Comparison of ENCODE assay signal across 8 cellular contexts in the genomic region with DNA sequence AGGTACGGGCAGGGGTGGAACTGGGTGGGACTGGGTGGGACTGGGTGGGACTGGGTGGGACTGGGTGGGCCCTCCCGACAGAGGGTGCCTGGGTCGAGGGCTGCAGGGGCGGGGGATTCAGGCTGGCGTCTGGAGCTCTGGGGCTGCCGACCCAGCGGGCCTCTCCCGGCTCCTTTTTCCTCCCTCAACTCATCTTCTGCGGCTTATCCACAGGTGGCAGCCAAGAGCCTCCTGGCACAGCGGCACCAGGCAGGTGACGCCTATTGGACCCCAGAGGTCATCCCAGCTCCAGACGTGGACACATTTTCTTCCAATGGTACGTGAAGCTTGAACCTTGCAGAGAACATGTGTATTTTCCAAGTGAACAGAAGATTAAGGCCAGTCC. TPM values are rescaled to one million over a fixed set of nuclear protein-coding genes. Genes with fewer than 3 reads are reported as not detected.
DNase-seq lines count a peak whose midpoint lies in the region; ATAC-seq and TF ChIP-seq lines count a peak whose summit lies in the region.

No MANE protein-coding gene starts in this region.

- H3K9me3 Mint-ChIP-seq in activated CD8-positive, alpha-beta T cell treated with anti-CD3 and anti-CD28 coated beads, Interleukin-2, amount 10 ng/mL, durations not matched to agents 7 days and 5 days (ENCODE audit: insufficient read depth), result peaks cover 32% of the 10 kb centered on the region
- peaks cover 77% of the 10 kb centered on the region for H3K9me3 Mint-ChIP-seq in neural progenitor cell

- peak; percentile 29 for ATAC-seq in activated CD8-positive, alpha-beta T cell treated with anti-CD3 and anti-CD28 coated beads, Interleukin-2, amount 10 ng/mL, durations not matched to agents 7 days and 5 days
- no peak for ATAC-seq in GM18909 (IDR thresholded peaks at IDR 0.05; ENCODE audit: poor library complexity, unreplicated experiment)
- ATAC-seq in HG02798 (IDR thresholded peaks at IDR 0.05; ENCODE audit: poor library complexity, unreplicated experiment), result no peak
- no peak for ATAC-seq in GM21529 (IDR thresholded peaks at IDR 0.05; ENCODE audit: unreplicated experiment)

- H3K27me3 ChIP-seq in HL-60 (ENCODE audit: insufficient read depth, poor library complexity, severe bottlenecking) (no peaks in the 10 kb centered on the region), neural progenitor cell (no peaks in the 10 kb centered on the region)

- DNase-seq in HL-60 (ENCODE audit: low read depth in 1 of 2, low spot score in 1 of 2) (peak in 1 of 2 experiments; percentile 54), fibroblast of pulmonary artery (ENCODE audit: low read depth) (peak; percentile 37), neural progenitor cell (ENCODE audit: low spot score) (peak; percentile 65)
- DNase-seq in activated CD8-positive, alpha-beta T cell treated with anti-CD3 and anti-CD28 coated beads, Interleukin-2, amount 10 ng/mL, durations not matched to agents 7 days and 5 days, result peak; percentile 31

- H3K4me3 ChIP-seq in HL-60 (replicated peaks; ENCODE audit: insufficient read depth, low read length) (peak overlapping the region; percentile 92), fibroblast of pulmonary artery (replicated peaks; ENCODE audit: low read depth, low read length) (peak overlapping the region; percentile 86), neural progenitor cell (peak overlapping the region; percentile 81)

- H3K9me3 ChIP-seq in neural progenitor cell (ENCODE audit: low read depth), result peaks cover 3% of the 10 kb centered on the region

- peaks cover 30% of the 10 kb centered on the region for H3K4me1 Mint-ChIP-seq in activated CD8-positive, alpha-beta T cell treated with anti-CD3 and anti-CD28 coated beads, Interleukin-2, amount 10 ng/mL, durations not matched to agents 7 days and 5 days (ENCODE audit: low read depth)
- H3K4me1 Mint-ChIP-seq in neural progenitor cell, result peaks cover 12% of the 10 kb centered on the region

- H4K20me1 ChIP-seq in neural progenitor cell (ENCODE audit: low read depth), result peaks cover 6% of the 10 kb centered on the region

- peak overlapping the region; percentile 90 for H3K4me2 ChIP-seq in neural progenitor cell

- no peaks in the 10 kb centered on the region for H3K27me3 Mint-ChIP-seq in activated CD8-positive, alpha-beta T cell treated with anti-CD3 and anti-CD28 coated beads, Interleukin-2, amount 10 ng/mL, durations not matched to agents 7 days and 5 days (ENCODE audit: low read depth)
- peaks cover 14% of the 10 kb centered on the region for H3K27me3 Mint-ChIP-seq in neural progenitor cell (ENCODE audit: insufficient read depth, low read depth)

- POLR2A ChIA-PET in activated CD8-positive, alpha-beta T cell treated with anti-CD3 and anti-CD28 coated beads, Interleukin-2, amount 10 ng/mL, durations not matched to agents 7 days and 5 days (lab: Charles Lee), result no interaction called here

- H3K27ac ChIP-seq in C4-2B (peak overlapping the region; percentile 89), HL-60 (replicated peaks) (peak overlapping the region; percentile 95), neural progenitor cell (peak overlapping the region; percentile 81)

- H2AFZ ChIP-seq in neural progenitor cell (replicated peaks), result no peak overlapping the region

- TF ChIP-seq CTCF in C4-2B (conservative IDR thresholded peaks at IDR 0.05) (no peak; the same call in 1 of the 2 replicates), HL-60 (IDR thresholded peaks at IDR 0.05; ENCODE audit: insufficient read depth, low read length) (peak; percentile 24), fibroblast of pulmonary artery (IDR thresholded peaks at IDR 0.05; ENCODE audit: low read length, missing control alignments) (peak; percentile 40), neural progenitor cell (IDR thresholded peaks at IDR 0.05) (peak; percentile 30)

- peaks cover 61% of the 10 kb centered on the region for H3K36me3 Mint-ChIP-seq in activated CD8-positive, alpha-beta T cell treated with anti-CD3 and anti-CD28 coated beads, Interleukin-2, amount 10 ng/mL, durations not matched to agents 7 days and 5 days (ENCODE audit: low read depth)
- H3K36me3 Mint-ChIP-seq in neural progenitor cell, result peaks cover 51% of the 10 kb centered on the region

- peak overlapping the region; percentile 63 for H3K9ac ChIP-seq in neural progenitor cell

- peaks cover 64% of the 10 kb centered on the region for H3K79me2 ChIP-seq in neural progenitor cell (ENCODE audit: low read depth)

- peaks cover 23% of the 10 kb centered on the region for H3K36me3 ChIP-seq in neural progenitor cell

- H3K27ac Mint-ChIP-seq in activated CD8-positive, alpha-beta T cell treated with anti-CD3 and anti-CD28 coated beads, Interleukin-2, amount 10 ng/mL, durations not matched to agents 7 days and 5 days, result peak overlapping the region; percentile 94
- H3K27ac Mint-ChIP-seq in neural progenitor cell, result no peak overlapping the region

- peaks cover 21% of the 10 kb centered on the region for H3F3A ChIP-seq in neural progenitor cell (ENCODE audit: low read depth)

- peak overlapping the region; percentile 95 for H3K4me3 Mint-ChIP-seq in activated CD8-positive, alpha-beta T cell treated with anti-CD3 and anti-CD28 coated beads, Interleukin-2, amount 10 ng/mL, durations not matched to agents 7 days and 5 days
- peak overlapping the region; percentile 87 for H3K4me3 Mint-ChIP-seq in neural progenitor cell

- peaks cover 13% of the 10 kb centered on the region for H3K4me1 ChIP-seq in neural progenitor cell

- CTCF ChIA-PET in activated CD8-positive, alpha-beta T cell treated with anti-CD3 and anti-CD28 coated beads, Interleukin-2, amount 10 ng/mL, durations not matched to agents 7 days and 5 days (lab: Charles Lee), result interaction anchor here (1.7 to 2.3 kb wide), 2 partner anchors 49 to 97 kb away, joined by 3 to 6 read pairs; partner anchors contain the start of genes ZNF8 and ZSCAN22

RNA-seq across cellular contexts. Expression of gene ZNF544, which starts 0.5 kb away (rescaled TPM):
- total RNA-seq in activated CD8-positive, alpha-beta T cell treated with anti-CD3 and anti-CD28 coated beads, Interleukin-2, amount 10 ng/mL, durations not matched to agents 7 days and 5 days, result 10 to 100 TPM; 48.1 to 56.2 TPM
- 86.0 and 104 TPM in 2 replicates for total RNA-seq in neural progenitor cell (ENCODE audit: low replicate concordance)

RNA-seq across cellular contexts. Expression of gene ZNF274, which starts 46.4 kb away (rescaled TPM):
- 10 to 100 TPM; 31.9 to 32.8 TPM for total RNA-seq in activated CD8-positive, alpha-beta T cell treated with anti-CD3 and anti-CD28 coated beads, Interleukin-2, amount 10 ng/mL, durations not matched to agents 7 days and 5 days
- 39.3 and 43.0 TPM in 2 replicates for total RNA-seq in neural progenitor cell (ENCODE audit: low replicate concordance)

RNA-seq across cellular contexts. Expression of gene ZNF8, which starts 49.5 kb away (rescaled TPM):
- total RNA-seq in activated CD8-positive, alpha-beta T cell treated with anti-CD3 and anti-CD28 coated beads, Interleukin-2, amount 10 ng/mL, durations not matched to agents 7 days and 5 days, result 1 to 10 TPM; 4.7 TPM
- total RNA-seq in neural progenitor cell (ENCODE audit: low replicate concordance), result 18.6 and 24.0 TPM in 2 replicates
